ENCODE assay signal across 37 cellular contexts in the genomic region with DNA sequence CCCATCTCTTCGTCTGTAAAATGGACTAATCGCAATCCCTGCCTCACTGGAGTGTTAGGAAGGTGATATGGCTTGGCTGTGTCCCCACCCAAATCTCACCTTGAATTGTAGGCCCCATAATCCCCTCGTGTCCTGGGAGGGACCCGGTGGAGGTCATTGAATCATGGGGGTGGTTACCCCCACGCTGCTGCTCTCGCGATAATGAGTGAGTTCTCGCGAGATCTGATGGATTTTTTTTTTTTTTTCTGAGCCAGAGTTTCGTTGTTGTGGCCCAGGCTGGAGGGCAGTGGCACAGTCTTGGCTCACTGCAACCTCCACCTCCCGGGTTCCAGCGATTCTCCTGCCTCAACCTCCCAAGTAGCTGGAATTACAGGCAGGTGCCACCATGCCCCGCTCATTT. TPM values are rescaled to one million over a fixed set of nuclear protein-coding genes. Genes with fewer than 3 reads are reported as not detected.
"Had no signal": no experiment of that assay in that cellular context is flagged by ENCODE, and none has a peak within 500 bp of the region (broad histone marks: within the 10 kb centered on the region; RNA-seq: fewer than 3 reads in every experiment).

No MANE protein-coding gene starts in this region.

- H3K9me3 ChIP-seq: esophagus muscularis mucosa, gastrocnemius medialis, heart left ventricle had no signal

- H3K27me3 Mint-ChIP-seq: activated B cell treated with CpG ODN at 0.5 μM for 24 hours; activated T-helper 17 cell treated with anti-CD3 and anti-CD28 coated beads, Interleukin-2, amount 50 U/mL, for 72 hours; effector memory CD8-positive, alpha-beta T cell; T-cell had no signal

- H3K4me3 Mint-ChIP-seq: activated B cell treated with CpG ODN at 0.5 μM for 24 hours; activated CD8-positive, alpha-beta T cell treated with anti-CD3 and anti-CD28 coated beads for 36 hours; activated naive CD8-positive, alpha-beta T cell treated with anti-CD3 and anti-CD28 coated beads for 36 hours; activated T-cell treated with anti-CD3 and anti-CD28 coated beads, Interleukin-2, amount 50 U/mL, for 4 hours; activated T-helper 17 cell treated with anti-CD3 and anti-CD28 coated beads, Interleukin-2, amount 50 U/mL, for 72 hours; T-cell had no signal

- H3K27ac ChIP-seq: brain microvascular endothelial cell, esophagus muscularis mucosa, foreskin keratinocyte, gastrocnemius medialis, heart left ventricle, WERI-Rb-1 had no signal

- H3K4me3 ChIP-seq: esophagus muscularis mucosa, gastrocnemius medialis, heart left ventricle had no signal

- DNase-seq: activated B cell treated with CpG ODN at 0.5 μM for 24 hours; activated CD4-positive, alpha-beta T cell treated with anti-CD3 and anti-CD28 coated beads for 48 hours; activated CD4-positive, alpha-beta T cell treated with anti-CD3 and anti-CD28 coated beads, Interleukin-2, amount 50 U/mL, for 1 hour; activated CD4-positive, alpha-beta T cell treated with anti-CD3 and anti-CD28 coated beads, Interleukin-2, amount 50 U/mL, for 48 hours; activated CD8-positive, alpha-beta memory T cell treated with anti-CD3 and anti-CD28 coated beads for 24 hours; activated CD8-positive, alpha-beta T cell treated with anti-CD3 and anti-CD28 coated beads for 36 hours; activated effector memory CD4-positive, alpha-beta T cell treated with Interleukin-2 at 50 U/mL for 16 hours; activated gamma-delta T cell treated with Interleukin-2 at 50 U/mL for 16 hours; activated naive CD4-positive, alpha-beta T cell treated with anti-CD3 and anti-CD28 coated beads, Interleukin-2, amount 50 U/mL, for 16 hours; activated naive CD8-positive, alpha-beta T cell treated with anti-CD3 and anti-CD28 coated beads for 36 hours; activated T-cell treated with anti-CD3 and anti-CD28 coated beads, Interleukin-2, amount 50 U/mL, for 4 hours; amniotic stem cell; anterior cingulate cortex; brain microvascular endothelial cell; cortex of kidney; dermis blood vessel endothelial cell; effector CD4-positive, alpha-beta T cell; effector memory CD8-positive, alpha-beta T cell; erythroblast; foreskin keratinocyte; gastrocnemius medialis; glutamatergic neuron; heart left ventricle; SW 1271; T-cell; T1000; WERI-Rb-1 had no signal

- FAIRE-seq: astrocyte, bronchial epithelial cell, colon had no signal

- H3K4me1 ChIP-seq: esophagus muscularis mucosa, foreskin keratinocyte, gastrocnemius medialis had no signal

- H3K27ac Mint-ChIP-seq: activated B cell treated with CpG ODN at 0.5 μM for 24 hours; activated CD8-positive, alpha-beta T cell treated with anti-CD3 and anti-CD28 coated beads for 36 hours; activated naive CD8-positive, alpha-beta T cell treated with anti-CD3 and anti-CD28 coated beads for 36 hours; activated T-helper 17 cell treated with anti-CD3 and anti-CD28 coated beads, Interleukin-2, amount 50 U/mL, for 72 hours; T-cell had no signal

- H3K9me3 Mint-ChIP-seq: activated B cell treated with CpG ODN at 0.5 μM for 24 hours; effector memory CD8-positive, alpha-beta T cell; T-cell had no signal

- H3K36me3 ChIP-seq: brain microvascular endothelial cell, esophagus muscularis mucosa, gastrocnemius medialis, heart left ventricle, WERI-Rb-1 had no signal

- H3K27me3 ChIP-seq: brain microvascular endothelial cell, esophagus muscularis mucosa, foreskin keratinocyte, heart left ventricle had no signal

- ATAC-seq: activated CD4-positive, CD25-positive, alpha-beta regulatory T cell treated with anti-CD3 and anti-CD28 coated beads, Interleukin-2, amount 50 U/mL, for 24 hours; activated CD8-positive, alpha-beta T cell treated with anti-CD3 and anti-CD28 coated beads for 36 hours; activated T-cell treated with anti-CD3 and anti-CD28 coated beads, Interleukin-2, amount 50 U/mL, for 4 hours; activated T-helper 17 cell treated with anti-CD3 and anti-CD28 coated beads, Interleukin-2, amount 50 U/mL, for 72 hours; effector memory CD8-positive, alpha-beta T cell; foreskin keratinocyte; gastrocnemius medialis; heart left ventricle; T-cell had no signal

- H3K36me3 Mint-ChIP-seq: T-cell had no signal

RNA-seq across cellular contexts. Expression of a gene that starts 11.2 kb away (rescaled TPM):
- total RNA-seq: activated B cell treated with CpG ODN at 0.5 μM for 24 hours; activated CD8-positive, alpha-beta T cell treated with anti-CD3 and anti-CD28 coated beads for 36 hours; activated naive CD8-positive, alpha-beta T cell treated with anti-CD3 and anti-CD28 coated beads for 36 hours; activated T-cell treated with anti-CD3 and anti-CD28 coated beads, Interleukin-2, amount 50 U/mL, for 4 hours; astrocyte; bronchial epithelial cell; chondrocyte; dermis blood vessel endothelial cell; foreskin keratinocyte; T-cell had no signal
- polyA plus RNA-seq: foreskin keratinocyte had no signal

RNA-seq across cellular contexts. Expression of a gene that starts 20.4 kb away (rescaled TPM):
- total RNA-seq: activated B cell treated with CpG ODN at 0.5 μM for 24 hours; activated CD8-positive, alpha-beta T cell treated with anti-CD3 and anti-CD28 coated beads for 36 hours; activated naive CD8-positive, alpha-beta T cell treated with anti-CD3 and anti-CD28 coated beads for 36 hours; activated T-cell treated with anti-CD3 and anti-CD28 coated beads, Interleukin-2, amount 50 U/mL, for 4 hours; activated T-helper 17 cell treated with anti-CD3 and anti-CD28 coated beads, Interleukin-2, amount 50 U/mL, for 72 hours; astrocyte; bronchial epithelial cell; cardiac septum; chondrocyte; dermis blood vessel endothelial cell; esophagus muscularis mucosa; foreskin keratinocyte; gastrocnemius medialis; heart left ventricle; T-cell; T-helper 2 cell treated with Interferon-gamma antibody and Interleukin-4, amounts not matched to agents 100 ng/mL and 5 ng/mL, for 36 hours had no signal
- polyA plus RNA-seq: adipose tissue, foreskin keratinocyte, heart left ventricle had no signal
